ENCODE assay signal across 17 cellular contexts in the genomic region with DNA sequence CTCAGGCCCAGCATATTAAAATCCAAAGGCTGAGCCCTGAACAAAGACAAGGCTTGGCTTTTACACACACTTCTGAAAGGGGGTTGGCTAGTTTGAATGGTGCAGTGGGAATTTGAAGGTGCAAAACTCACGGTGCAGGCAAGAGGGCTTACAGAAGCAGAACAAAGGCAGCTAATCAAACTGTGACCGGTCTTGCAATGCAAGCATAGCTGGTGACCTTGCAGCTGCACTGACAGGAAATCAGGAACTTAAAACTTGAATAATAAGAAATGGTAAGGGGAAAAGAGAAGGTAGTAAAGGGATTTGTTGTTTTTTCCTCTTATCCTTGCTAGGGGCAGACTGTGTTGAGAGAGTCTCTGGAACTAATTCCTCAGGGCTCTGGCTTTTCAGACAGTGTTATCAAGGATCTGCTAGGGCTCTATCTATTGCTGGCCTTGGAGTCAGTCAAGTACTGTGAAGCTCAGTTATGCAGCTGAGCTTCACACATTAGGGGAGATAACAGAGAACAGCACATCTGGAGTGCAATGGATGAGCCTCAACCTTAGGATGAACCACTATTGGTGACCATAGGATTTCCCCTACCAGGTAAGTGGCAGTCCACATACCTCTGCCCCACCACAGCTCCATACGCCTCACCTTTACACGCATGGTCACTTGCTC.
DNase-seq lines count a peak whose midpoint lies in the region; ATAC-seq and TF ChIP-seq lines count a peak whose summit lies in the region.
"Had no signal": no experiment of that assay in that cellular context is flagged by ENCODE, and none has a peak within 500 bp of the region (broad histone marks: within the 10 kb centered on the region; RNA-seq: fewer than 3 reads in every experiment).

No MANE protein-coding gene starts in this region.

- CTCF ChIA-PET in CD4-positive, alpha-beta T cell (lab: Charles Lee) = no interaction called here
- CTCF ChIA-PET in activated B cell treated with CpG ODN at 0.5 μM for 24 hours (lab: Charles Lee) = interaction anchor here (1.0 kb wide), 1 partner anchor 13 kb away, joined by 3 read pairs; no protein-coding TSS in a partner anchor

- POLR2A ChIA-PET in CD4-positive, alpha-beta T cell (lab: Charles Lee) = interaction anchor here (0.6 to 1.1 kb wide), 3 partner anchors 13 to 786 kb away, joined by 3 to 4 read pairs (median 3); no protein-coding TSS in a partner anchor
- POLR2A ChIA-PET in activated B cell treated with CpG ODN at 0.5 μM for 24 hours (lab: Charles Lee) = interaction anchor here (1.0 to 4.5 kb wide), 5 partner anchors 12 to 137 kb away, joined by 3 to 90 read pairs (median 5); no protein-coding TSS in a partner anchor

- no peaks in the 10 kb centered on the region for H3K36me3 Mint-ChIP-seq in CD4-positive, alpha-beta T cell (ENCODE audit: low read depth)
- H3K36me3 Mint-ChIP-seq in activated B cell treated with CpG ODN at 0.5 μM for 24 hours (ENCODE audit: low read depth) (peaks cover 2% of the 10 kb centered on the region), naive B cell (no peaks in the 10 kb centered on the region)

- peaks cover 44% of the 10 kb centered on the region for H3K4me1 Mint-ChIP-seq in CD4-positive, alpha-beta T cell (ENCODE audit: low read depth)
- H3K4me1 Mint-ChIP-seq in activated B cell treated with CpG ODN at 0.5 μM for 24 hours = peaks cover 48% of the 10 kb centered on the region
- H3K4me1 Mint-ChIP-seq in naive B cell = peaks cover 41 to 67% (median 50%) of the 10 kb centered on the region in 3 donors

- no peaks in the 10 kb centered on the region for H3K9me3 Mint-ChIP-seq in CD4-positive, alpha-beta T cell
- H3K9me3 Mint-ChIP-seq in activated B cell treated with CpG ODN at 0.5 μM for 24 hours = peaks cover 2% of the 10 kb centered on the region
- no peaks in the 10 kb centered on the region for H3K9me3 Mint-ChIP-seq in naive B cell
- H3K9me3 Mint-ChIP-seq: HFFc6 had no signal

- H3K4me3 Mint-ChIP-seq in CD4-positive, alpha-beta T cell = no peak overlapping the region
- no peak overlapping the region for H3K4me3 Mint-ChIP-seq in activated B cell treated with CpG ODN at 0.5 μM for 24 hours
- peak overlapping the region in 6 of 8 donors; percentile 4 to 48 (median 33) for H3K4me3 Mint-ChIP-seq in naive B cell
- H3K4me3 Mint-ChIP-seq: activated CD4-positive, alpha-beta T cell treated with anti-CD3 and anti-CD28 coated beads, Interleukin-2, amount 10 ng/mL, durations not matched to agents 7 days and 5 days; HFFc6 had no signal

- DNase-seq in CD4-positive, alpha-beta T cell = no peak
- DNase-seq in ELF-1 (ENCODE audit: low read depth, low spot score) = peak; percentile 3
- DNase-seq in activated B cell treated with CpG ODN at 0.5 μM for 24 hours = no peak
- peak; percentile 31 for DNase-seq in naive B cell
- no peak for DNase-seq in foreskin melanocyte
- no peak for DNase-seq in T-helper 9 cell
- DNase-seq in NCI-H345 treated with DMSO at 0.1 percent for 48 hours (lab: John Stamatoyannopoulos, UW; ENCODE audit: unreplicated experiment) = no peak
- DNase-seq: activated CD4-positive, alpha-beta T cell treated with anti-CD3 and anti-CD28 coated beads, Interleukin-2, amount 10 ng/mL, durations not matched to agents 7 days and 5 days; activated T-cell treated with anti-CD3 and anti-CD28 coated beads, Interleukin-2, amount 50 U/mL, for 1 hour; HFFc6; NCI-H1417 treated with DMSO at 0.1 percent for 48 hours; NCI-H2171; NCI-H774; ovary; sigmoid colon; uterus had no signal

- ATAC-seq in CD4-positive, alpha-beta T cell (ENCODE audit: poor library complexity) = no peak
- ATAC-seq in activated B cell treated with CpG ODN at 0.5 μM for 24 hours (ENCODE audit: low read depth) (no peak), naive B cell (ENCODE audit: low read depth in 2 of 2) (peak; percentile 29 to 37)

- no peak overlapping the region for H3K27ac ChIP-seq in CD4-positive, alpha-beta T cell (ENCODE audit: low read depth, low read length)
- H3K27ac ChIP-seq: ovary, sigmoid colon, SK-N-MC, uterus had no signal

- no peaks in the 10 kb centered on the region for H3K27me3 ChIP-seq in CD4-positive, alpha-beta T cell (ENCODE audit: control insufficient read depth, insufficient read depth, low read length)
- H3K27me3 ChIP-seq: ovary, uterus had no signal

- H3K27me3 Mint-ChIP-seq in CD4-positive, alpha-beta T cell = no peaks in the 10 kb centered on the region
- H3K27me3 Mint-ChIP-seq in activated B cell treated with CpG ODN at 0.5 μM for 24 hours (no peaks in the 10 kb centered on the region), naive B cell (peaks cover 0 to 3% (median 1%) of the 10 kb centered on the region in 3 donors)
- H3K27me3 Mint-ChIP-seq: activated CD4-positive, alpha-beta T cell treated with anti-CD3 and anti-CD28 coated beads, Interleukin-2, amount 10 ng/mL, durations not matched to agents 7 days and 5 days had no signal

- peak overlapping the region; percentile 98 for H3K27ac Mint-ChIP-seq in CD4-positive, alpha-beta T cell
- H3K27ac Mint-ChIP-seq in activated B cell treated with CpG ODN at 0.5 μM for 24 hours (peak overlapping the region; percentile 67), naive B cell (peak overlapping the region; percentile 0 to 100 (median 90))
- H3K27ac Mint-ChIP-seq: activated CD4-positive, alpha-beta T cell treated with anti-CD3 and anti-CD28 coated beads, Interleukin-2, amount 10 ng/mL, durations not matched to agents 7 days and 5 days; HFFc6 had no signal

- TF ChIP-seq CTCF in CD4-positive, alpha-beta T cell (IDR thresholded peaks at IDR 0.05) = no peak
- TF ChIP-seq CTCF in activated B cell treated with CpG ODN at 0.5 μM for 24 hours (IDR thresholded peaks at IDR 0.05) = no peak

- no peaks in the 10 kb centered on the region for H3K9me3 ChIP-seq in CD4-positive, alpha-beta T cell (ENCODE audit: control insufficient read depth, low read length)
- H3K9me3 ChIP-seq: ovary, sigmoid colon, uterus had no signal

- intact Hi-C loops in CD4-positive, alpha-beta T cell (cut with DNase I, micrococcal nuclease) = no loop called here
- intact Hi-C loops in activated B cell treated with CpG ODN at 0.5 μM for 24 hours (cut with micrococcal nuclease) = loop anchor here (5.0 kb wide), 1 partner anchor 53 kb away; no protein-coding TSS in a partner anchor

Comparison
In these comparisons a context has a peak if more than half of its experiments do, and no peak if none do; other contexts are left out.
1. ATAC-seq: peak in naive B cell (2 of 2); none in CD4-positive, alpha-beta T cell (single experiment) and activated B cell treated with CpG ODN at 0.5 μM for 24 hours (single experiment).
2. DNase-seq: peak in ELF-1 (single experiment) and naive B cell (single experiment); none in CD4-positive, alpha-beta T cell (0 of 10), activated B cell treated with CpG ODN at 0.5 μM for 24 hours (single experiment), foreskin melanocyte (single experiment), T-helper 9 cell (single experiment) and NCI-H345 treated with DMSO at 0.1 percent for 48 hours (single experiment).
3. H3K4me3 Mint-ChIP-seq: peak in naive B cell (6 of 8); none in CD4-positive, alpha-beta T cell (single experiment) and activated B cell treated with CpG ODN at 0.5 μM for 24 hours (single experiment).
4. Peak in every context shown above with its lines, with median percentiles within 50 percentile points of each other: H3K27ac Mint-ChIP-seq.